Comparison of ENCODE assay signal across 13 cellular contexts in the genomic region with DNA sequence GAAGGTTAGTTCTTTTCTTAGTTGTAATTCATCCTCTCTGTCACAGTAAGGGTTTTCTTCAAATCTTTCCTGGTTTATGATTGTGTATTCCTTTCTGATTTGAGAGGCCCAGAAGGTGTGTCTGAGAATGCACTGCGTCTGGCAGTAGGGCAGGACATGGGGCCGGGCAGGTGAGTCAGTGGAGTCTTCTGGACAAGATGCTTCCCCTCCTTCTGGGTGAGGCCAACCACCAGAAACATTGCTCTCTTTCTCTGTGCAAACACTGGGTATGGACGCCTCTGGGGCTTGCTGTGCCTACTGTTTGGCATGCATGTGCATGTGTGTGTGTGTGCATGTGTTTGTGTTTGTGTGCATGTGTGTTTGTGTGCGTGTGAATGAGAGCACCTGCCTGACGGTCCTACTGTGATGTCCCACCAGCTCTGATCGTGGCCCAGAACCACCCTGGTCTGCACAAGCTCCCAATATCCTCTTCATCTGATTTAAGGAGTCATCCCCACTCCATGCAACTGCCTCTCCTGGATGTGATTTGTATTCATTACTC.
"Had no signal": no experiment of that assay in that cellular context is flagged by ENCODE, and none has a peak within 500 bp of the region (broad histone marks: within the 10 kb centered on the region; RNA-seq: fewer than 3 reads in every experiment).

No MANE protein-coding gene starts in this region.

- H3K9ac ChIP-seq: neural progenitor cell, parathyroid adenoma had no signal

- DNase-seq: activated CD4-positive, alpha-beta T cell treated with anti-CD3 and anti-CD28 coated beads, Interleukin-2, amount 50 U/mL, for 1 hour; activated naive CD4-positive, alpha-beta T cell treated with anti-CD3 and anti-CD28 coated beads, Interleukin-2, amount 50 U/mL, for 16 hours; activated T-cell treated with anti-CD3 and anti-CD28 coated beads for 4 hours; adrenal gland; heart right ventricle; islet precursor cell; SW 1271 had no signal

- H3K4me2 ChIP-seq: neural progenitor cell had no signal

- H3K79me2 ChIP-seq: parathyroid adenoma had no signal

- ATAC-seq: heart right ventricle had no signal

- H3K27ac Mint-ChIP-seq: neural progenitor cell; stimulated activated effector memory CD8-positive, alpha-beta T cell treated with anti-CD3 and anti-CD28 coated beads, Interleukin-12 subunit alpha, Interleukin-12 subunit beta, amount 100 ng/mL, for 72 hours; T-helper 2 cell treated with Interferon-gamma antibody and Interleukin-4, amounts not matched to agents 5 μg/mL and 100 μg/mL, for 36 hours had no signal

- H3K4me3 ChIP-seq: adrenal gland, neural progenitor cell, tibial nerve had no signal

- H3K36me3 ChIP-seq: adrenal gland, heart right ventricle, tibial nerve had no signal

- H3K4me3 Mint-ChIP-seq: central memory CD8-positive, alpha-beta T cell; neural progenitor cell; stimulated activated effector memory CD8-positive, alpha-beta T cell treated with anti-CD3 and anti-CD28 coated beads, Interleukin-12 subunit alpha, Interleukin-12 subunit beta, amount 100 ng/mL, for 72 hours; T-helper 2 cell treated with Interferon-gamma antibody and Interleukin-4, amounts not matched to agents 5 μg/mL and 100 μg/mL, for 36 hours had no signal

- H3K27me3 ChIP-seq: adrenal gland, heart right ventricle, neural progenitor cell, tibial nerve had no signal

- H2AFZ ChIP-seq: neural progenitor cell, parathyroid adenoma had no signal

- H3K36me3 Mint-ChIP-seq: stimulated activated effector memory CD8-positive, alpha-beta T cell treated with anti-CD3 and anti-CD28 coated beads, Interleukin-12 subunit alpha, Interleukin-12 subunit beta, amount 100 ng/mL, for 72 hours had no signal

- H3K27ac ChIP-seq: adrenal gland, heart right ventricle, neural progenitor cell, parathyroid adenoma, tibial nerve had no signal

- H3K4me1 ChIP-seq: adrenal gland, neural progenitor cell, parathyroid adenoma, tibial nerve had no signal

- H3K4me1 Mint-ChIP-seq: neural progenitor cell; stimulated activated effector memory CD8-positive, alpha-beta T cell treated with anti-CD3 and anti-CD28 coated beads, Interleukin-12 subunit alpha, Interleukin-12 subunit beta, amount 100 ng/mL, for 72 hours had no signal
